In the genomic region with DNA sequence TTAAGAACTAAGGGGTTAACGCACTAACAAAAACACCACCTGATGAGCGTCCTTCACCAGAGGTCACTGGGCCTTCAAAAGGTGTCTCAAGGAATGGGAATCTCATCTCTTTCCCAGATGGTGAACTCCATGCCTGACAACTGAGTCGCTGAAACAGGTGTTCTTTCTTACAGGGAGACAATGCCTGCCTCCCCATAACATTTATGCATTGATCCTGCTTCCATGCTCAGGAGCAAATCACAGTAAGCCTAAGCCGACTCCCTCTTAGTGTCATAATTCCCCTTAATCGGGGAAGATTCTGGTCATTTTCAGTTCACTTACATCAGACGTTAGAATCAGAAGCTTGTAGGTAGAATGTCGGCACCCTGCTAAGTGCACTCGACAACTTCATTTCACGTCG, we compare ENCODE assay signal across 19 cellular contexts.
DNase-seq lines count a peak whose midpoint lies in the region; ATAC-seq and TF ChIP-seq lines count a peak whose summit lies in the region.
"Had no signal": no experiment of that assay in that cellular context is flagged by ENCODE, and none has a peak within 500 bp of the region (broad histone marks: within the 10 kb centered on the region; RNA-seq: fewer than 3 reads in every experiment).

No MANE protein-coding gene starts in this region.

- H3K27me3 ChIP-seq in left ventricle myocardium inferior (ENCODE audit: low read depth) (no peaks in the 10 kb centered on the region), right cardiac atrium (ENCODE audit: control insufficient read depth, insufficient read depth) (no peaks in the 10 kb centered on the region), smooth muscle cell (ENCODE audit: low read depth) (no peaks in the 10 kb centered on the region)
- H3K27me3 ChIP-seq: BLaER1 treated with 17β-estradiol and CSF1 and Interleukin-3, amounts not matched to agents 10 nM and 100 nM had no signal

- no peaks in the 10 kb centered on the region for H4K20me1 ChIP-seq in smooth muscle cell (ENCODE audit: low read depth)

- H3K27ac ChIP-seq in left ventricle myocardium inferior (replicated peaks): peak overlapping the region; percentile 64
- H3K27ac ChIP-seq in right cardiac atrium (ENCODE audit: low read length): no peak overlapping the region
- H3K27ac ChIP-seq in smooth muscle cell (ENCODE audit: low read depth): no peak overlapping the region
- H3K27ac ChIP-seq: A549; BLaER1 treated with 17β-estradiol and CSF1 and Interleukin-3, amounts not matched to agents 10 nM and 100 nM had no signal

- H3K27me3 Mint-ChIP-seq in WTC11 (ENCODE audit: low read depth) (no peaks in the 10 kb centered on the region), nephron progenitor cell (ENCODE audit: low read depth, poor library complexity) (no peaks in the 10 kb centered on the region)
- no peaks in the 10 kb centered on the region for H3K27me3 Mint-ChIP-seq in activated T-helper 2 cell treated with anti-CD3 and anti-CD28 coated beads, Interferon-gamma antibody, Interleukin-2, Interleukin-4, amounts not matched to agents 10 μg/mL and 5 μg/mL and 100 μg/mL, durations not matched to agents 14 hours and 24 hours and 36 hours (ENCODE audit: low read depth)
- H3K27me3 Mint-ChIP-seq: IgD-negative memory B cell had no signal

- 73% methylated on average over 10 of the region's 10 CpGs for WGBS in right cardiac atrium
- 79% methylated on average over 10 of the region's 10 CpGs for WGBS in smooth muscle cell (ENCODE audit: low lambda C conversion rate)

- peaks cover 11% of the 10 kb centered on the region for H3K36me3 ChIP-seq in left ventricle myocardium inferior
- no peaks in the 10 kb centered on the region for H3K36me3 ChIP-seq in smooth muscle cell (ENCODE audit: low read depth)

- H3K4me1 Mint-ChIP-seq in WTC11: peaks cover 41% of the 10 kb centered on the region
- peaks cover 66% of the 10 kb centered on the region for H3K4me1 Mint-ChIP-seq in nephron progenitor cell
- no peaks in the 10 kb centered on the region for H3K4me1 Mint-ChIP-seq in activated T-helper 2 cell treated with anti-CD3 and anti-CD28 coated beads, Interferon-gamma antibody, Interleukin-2, Interleukin-4, amounts not matched to agents 10 μg/mL and 5 μg/mL and 100 μg/mL, durations not matched to agents 14 hours and 24 hours and 36 hours (ENCODE audit: low read depth)
- H3K4me1 Mint-ChIP-seq: CD8-positive, alpha-beta memory T cell had no signal

- no peak for DNase-seq in left ventricle myocardium inferior
- no peak for DNase-seq in right cardiac atrium
- no peak for DNase-seq in WTC11 (ENCODE audit: low spot score)
- no peak for DNase-seq in nephron progenitor cell
- no peak for DNase-seq in smooth muscle cell (lab: John Stamatoyannopoulos, UW; ENCODE audit: unreplicated experiment)
- DNase-seq in activated T-helper 2 cell treated with anti-CD3 and anti-CD28 coated beads, Interferon-gamma antibody, Interleukin-2, Interleukin-4, amounts not matched to agents 10 μg/mL and 5 μg/mL and 100 μg/mL, durations not matched to agents 14 hours and 24 hours and 36 hours (ENCODE audit: low spot score): no peak
- DNase-seq: CD8-positive, alpha-beta memory T cell; Kasumi-1; NCI-H1105; NCI-H2171 treated with DMSO at 0.1 percent for 48 hours; NCI-H446 treated with DMSO at 0.1 percent for 48 hours; NCI-H774; SHP77 had no signal

- CTCF ChIA-PET in WTC11 (lab: Charles Lee): interaction anchor here (0.6 to 2.4 kb wide), 6 partner anchors 12 to 238 kb away, joined by 3 to 10 read pairs (median 4); no protein-coding TSS in a partner anchor

- H3K9me3 ChIP-seq in left ventricle myocardium inferior (replicated peaks) (peaks cover 5% of the 10 kb centered on the region), right cardiac atrium (ENCODE audit: control insufficient read depth, low read length) (no peaks in the 10 kb centered on the region), smooth muscle cell (replicated peaks; ENCODE audit: low read depth) (no peaks in the 10 kb centered on the region)
- H3K9me3 ChIP-seq: A549 had no signal

- H3K9ac ChIP-seq in smooth muscle cell (ENCODE audit: low read depth): no peak overlapping the region
- H3K9ac ChIP-seq: BLaER1 treated with 17β-estradiol and CSF1 and Interleukin-3, amounts not matched to agents 10 nM and 100 nM had no signal

- no peak overlapping the region for H2AFZ ChIP-seq in smooth muscle cell (ENCODE audit: low read depth)

- POLR2A ChIA-PET in WTC11 (lab: Charles Lee): interaction anchor here (0.6 kb wide), 1 partner anchor 26 kb away, joined by 3 read pairs; no protein-coding TSS in a partner anchor

- no peak for TF ChIP-seq CTCF in left ventricle myocardium inferior (IDR thresholded peaks at IDR 0.05; ENCODE audit: borderline replicate concordance)
- TF ChIP-seq CTCF in WTC11 (IDR thresholded peaks at IDR 0.05): no peak
- TF ChIP-seq CTCF in nephron progenitor cell (IDR thresholded peaks at IDR 0.05): no peak
- no peak for TF ChIP-seq CTCF in smooth muscle cell (IDR thresholded peaks at IDR 0.05; ENCODE audit: borderline replicate concordance, insufficient read depth, poor library complexity, severe bottlenecking)

- H3K27ac Mint-ChIP-seq in WTC11 (peak overlapping the region; percentile 84), nephron progenitor cell (peak overlapping the region; percentile 99)
- no peak overlapping the region for H3K27ac Mint-ChIP-seq in activated T-helper 2 cell treated with anti-CD3 and anti-CD28 coated beads, Interferon-gamma antibody, Interleukin-2, Interleukin-4, amounts not matched to agents 10 μg/mL and 5 μg/mL and 100 μg/mL, durations not matched to agents 14 hours and 24 hours and 36 hours
- H3K27ac Mint-ChIP-seq: CD8-positive, alpha-beta memory T cell had no signal

- H3K4me3 ChIP-seq in left ventricle myocardium inferior (no peak overlapping the region), right cardiac atrium (ENCODE audit: low read length) (no peak overlapping the region), smooth muscle cell (no peak overlapping the region)
- H3K4me3 ChIP-seq: A549; BLaER1 treated with 17β-estradiol and CSF1 and Interleukin-3, amounts not matched to agents 10 nM and 100 nM had no signal

- peaks cover 8% of the 10 kb centered on the region for H3K9me3 Mint-ChIP-seq in WTC11
- peaks cover 11% of the 10 kb centered on the region for H3K9me3 Mint-ChIP-seq in nephron progenitor cell
- peaks cover 69% of the 10 kb centered on the region for H3K9me3 Mint-ChIP-seq in activated T-helper 2 cell treated with anti-CD3 and anti-CD28 coated beads, Interferon-gamma antibody, Interleukin-2, Interleukin-4, amounts not matched to agents 10 μg/mL and 5 μg/mL and 100 μg/mL, durations not matched to agents 14 hours and 24 hours and 36 hours

- intact Hi-C loops in left ventricle myocardium inferior (cut with micrococcal nuclease): no loop called here
- intact Hi-C loops in right cardiac atrium (cut with DNase I): no loop called here
- intact Hi-C loops in activated T-helper 2 cell treated with anti-CD3 and anti-CD28 coated beads, Interferon-gamma antibody, Interleukin-2, Interleukin-4, amounts not matched to agents 10 μg/mL and 5 μg/mL and 100 μg/mL, durations not matched to agents 14 hours and 24 hours and 36 hours (cut with micrococcal nuclease): no loop called here

- no peaks in the 10 kb centered on the region for H3K79me2 ChIP-seq in smooth muscle cell (ENCODE audit: low read depth)

- H3K4me1 ChIP-seq in left ventricle myocardium inferior (peaks cover 29% of the 10 kb centered on the region), right cardiac atrium (ENCODE audit: control insufficient read depth, insufficient read depth, low read length) (no peaks in the 10 kb centered on the region), smooth muscle cell (ENCODE audit: low read depth) (peaks cover 16% of the 10 kb centered on the region)
- H3K4me1 ChIP-seq: A549 had no signal

- peak overlapping the region; percentile 24 for H3K4me2 ChIP-seq in smooth muscle cell
- H3K4me2 ChIP-seq: A549 had no signal

- ATAC-seq in right cardiac atrium: no peak
- ATAC-seq in WTC11: no peak
- ATAC-seq in GM18502 (IDR thresholded peaks at IDR 0.05; ENCODE audit: poor library complexity, unreplicated experiment): no peak
- no peak for ATAC-seq in HG03565 (IDR thresholded peaks at IDR 0.05; ENCODE audit: unreplicated experiment)
- ATAC-seq: A549, SK-N-SH treated with all-trans-retinoic acid at 6 μM for 48 hours had no signal

- H3K4me3 Mint-ChIP-seq in WTC11 (no peak overlapping the region), nephron progenitor cell (peak overlapping the region; percentile 35)
- no peak overlapping the region for H3K4me3 Mint-ChIP-seq in activated T-helper 2 cell treated with anti-CD3 and anti-CD28 coated beads, Interferon-gamma antibody, Interleukin-2, Interleukin-4, amounts not matched to agents 10 μg/mL and 5 μg/mL and 100 μg/mL, durations not matched to agents 14 hours and 24 hours and 36 hours (ENCODE audit: low read depth)
- H3K4me3 Mint-ChIP-seq: CD8-positive, alpha-beta memory T cell; IgD-negative memory B cell had no signal

- no peaks in the 10 kb centered on the region for H3F3A ChIP-seq in smooth muscle cell (ENCODE audit: low read depth)

- H3K36me3 Mint-ChIP-seq in WTC11 (peaks cover 41% of the 10 kb centered on the region), nephron progenitor cell (ENCODE audit: low read depth) (peaks cover 46% of the 10 kb centered on the region)
- no peaks in the 10 kb centered on the region for H3K36me3 Mint-ChIP-seq in activated T-helper 2 cell treated with anti-CD3 and anti-CD28 coated beads, Interferon-gamma antibody, Interleukin-2, Interleukin-4, amounts not matched to agents 10 μg/mL and 5 μg/mL and 100 μg/mL, durations not matched to agents 14 hours and 24 hours and 36 hours (ENCODE audit: low read depth)
- H3K36me3 Mint-ChIP-seq: CD8-positive, alpha-beta memory T cell had no signal

TF ChIP-seq in WTC11, 78 proteins besides CTCF, POLR2A, EP300 and RAD21 (continues in another document):
- TF ChIP-seq, protein P1, sequence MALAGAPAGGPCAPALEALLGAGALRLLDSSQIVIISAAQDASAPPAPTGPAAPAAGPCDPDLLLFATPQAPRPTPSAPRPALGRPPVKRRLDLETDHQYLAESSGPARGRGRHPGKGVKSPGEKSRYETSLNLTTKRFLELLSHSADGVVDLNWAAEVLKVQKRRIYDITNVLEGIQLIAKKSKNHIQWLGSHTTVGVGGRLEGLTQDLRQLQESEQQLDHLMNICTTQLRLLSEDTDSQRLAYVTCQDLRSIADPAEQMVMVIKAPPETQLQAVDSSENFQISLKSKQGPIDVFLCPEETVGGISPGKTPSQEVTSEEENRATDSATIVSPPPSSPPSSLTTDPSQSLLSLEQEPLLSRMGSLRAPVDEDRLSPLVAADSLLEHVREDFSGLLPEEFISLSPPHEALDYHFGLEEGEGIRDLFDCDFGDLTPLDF (CRISPR knock-in tag; IDR thresholded peaks at IDR 0.05): no peak
